29 cellular contexts compared by ENCODE assay signal in the genomic region with DNA sequence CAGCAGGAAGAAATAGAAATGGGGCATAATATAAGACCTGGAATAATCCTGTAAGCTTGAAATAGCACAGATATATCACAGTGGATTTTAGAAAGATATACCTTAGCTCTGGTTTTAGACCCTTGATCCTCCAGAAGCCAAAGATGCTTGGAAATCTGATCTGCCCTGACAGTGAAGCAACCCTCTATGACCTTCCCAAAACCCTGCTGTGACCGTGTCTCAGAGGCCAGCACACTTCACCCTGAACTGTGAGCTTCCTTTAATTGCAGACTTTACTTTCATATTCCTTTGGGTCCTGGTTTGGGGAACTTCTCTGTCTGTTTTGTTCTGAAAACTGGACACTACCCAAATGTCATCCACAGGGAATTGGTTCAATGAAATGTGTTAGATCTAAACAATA. TPM values are rescaled to one million over a fixed set of nuclear protein-coding genes. Genes with fewer than 3 reads are reported as not detected.
"Had no signal": no experiment of that assay in that cellular context is flagged by ENCODE, and none has a peak within 500 bp of the region (broad histone marks: within the 10 kb centered on the region; RNA-seq: fewer than 3 reads in every experiment).

No MANE protein-coding gene starts in this region.

- H3K36me3 ChIP-seq: left lung, neural progenitor cell, neutrophil, right lobe of liver, thyroid gland, transverse colon, upper lobe of left lung, vagina had no signal

- H3K27ac ChIP-seq: left lung, neural progenitor cell, neutrophil, parathyroid adenoma, psoas muscle, right lobe of liver, thyroid gland, transverse colon, upper lobe of left lung, vagina had no signal

- ATAC-seq: left colon; left lung; natural killer cell; psoas muscle; right lobe of liver; stimulated activated memory B cell treated with anti-CD40 and anti-IgM and Interleukin-4, amounts not matched to agents 10 μg/mL and 1 μg/mL and 100 μg/mL, for 72 hours; stimulated activated naive CD8-positive, alpha-beta T cell treated with anti-CD3 and anti-CD28 coated beads, Interleukin-15, amount 100 ng/mL, for 72 hours had no signal

- H3K9me3 ChIP-seq: left lung, neutrophil, psoas muscle, right lobe of liver, thyroid gland, transverse colon, upper lobe of left lung, vagina had no signal

- DNase-seq: hippocampal formation; immature natural killer cell; kidney; left colon; left lung; mesendoderm; naive B cell; natural killer cell; nephron progenitor cell; occipital lobe; psoas muscle; right lobe of liver; stimulated activated CD4-positive, alpha-beta T cell treated with anti-CD3 and anti-CD28 coated beads, Interleukin-1b, Interleukin-23, amount 100 ng/mL, for 48 hours; stimulated activated CD4-positive, alpha-beta T cell treated with anti-CD3 and anti-CD28 coated beads, Interleukin-2, amount 100 ng/mL, for 48 hours; stimulated activated CD4-positive, alpha-beta T cell treated with anti-CD3 and anti-CD28 coated beads, Interleukin-4, amount 100 ng/mL, for 4 hours; stimulated activated CD8-positive, alpha-beta memory T cell treated with anti-CD3 and anti-CD28 coated beads, Interleukin-4, amount 100 ng/mL, for 48 hours; stimulated activated naive CD4-positive, alpha-beta T cell treated with Interleukin-2 at 50 U/mL for 16 hours; stimulated activated naive CD8-positive, alpha-beta T cell treated with anti-CD3 and anti-CD28 coated beads, Interleukin-15, amount 100 ng/mL, for 72 hours; substantia nigra; thyroid gland; transverse colon; upper lobe of left lung had no signal

- H3K4me1 ChIP-seq: left lung, neural progenitor cell, parathyroid adenoma, psoas muscle, right lobe of liver, thyroid gland, transverse colon, vagina had no signal

- H3K27me3 ChIP-seq: right lobe of liver, thyroid gland, upper lobe of left lung, vagina had no signal

- H3K4me3 ChIP-seq: left lung, lung, neural progenitor cell, psoas muscle, right lobe of liver, smooth muscle cell, thyroid gland, transverse colon, upper lobe of left lung, vagina had no signal

RNA-seq across cellular contexts. Expression of gene MECOM, which starts 13.0 kb away (rescaled TPM):
- polyA plus RNA-seq: immature natural killer cell, smooth muscle cell had no signal
